Comparison of ENCODE assay signal across 8 cellular contexts in genomic region chr1:25337483-25338187, GRCh38. TPM values are rescaled to one million over a fixed set of nuclear protein-coding genes. Genes with fewer than 3 reads are reported as not detected.
A peak's percentile ranks its signal among the peaks of the same experiment; 100 is the strongest.
DNase-seq lines count a peak whose midpoint lies in the region; ATAC-seq and TF ChIP-seq lines count a peak whose summit lies in the region.
"Not testable (repeated sequence)": the region's sequence is repeated elsewhere in the genome, so short reads cannot be mapped to it uniquely, and the experiment has no call there.

No MANE protein-coding gene starts in this region.

- H3K4me3 ChIP-seq in HCT116 (replicated peaks in 1 of 2; ENCODE audit: low read depth in 1 of 2, low read length in 2 of 2) (peak overlapping the region; percentile 83 to 91), HL-60 (replicated peaks; ENCODE audit: insufficient read depth, low read length) (peak overlapping the region; percentile 93), right cardiac atrium (ENCODE audit: low read length) (peak overlapping the region; percentile 94), transverse colon (peak overlapping the region; percentile 67 to 93 (median 84))

- POLR2A ChIA-PET in HCT116 (lab: Charles Lee) = not testable (repeated sequence)
- POLR2A ChIA-PET in MCF 10A (lab: Yijun Ruan, JAX) = interaction anchor here (1.5 to 3.2 kb wide), 7 partner anchors 90 to 107 kb away, joined by 4 to 25 read pairs (median 14); partner anchors contain the start of genes MACO1, RSRP1 and SYF2

- not testable (repeated sequence) for H4K20me1 ChIP-seq in HCT116 (ENCODE audit: insufficient read depth)

- H3K27me3 ChIP-seq in HCT116 (ENCODE audit: insufficient read depth, low read length); HL-60 (ENCODE audit: insufficient read depth, poor library complexity, severe bottlenecking); right cardiac atrium (ENCODE audit: control insufficient read depth, insufficient read depth); transverse colon: not testable (repeated sequence)

- CTCF ChIA-PET in HCT116 (lab: Charles Lee); MCF 10A (lab: Yijun Ruan, JAX): not testable (repeated sequence)

- not testable (repeated sequence) for H2AFZ ChIP-seq in HCT116 (ENCODE audit: low read depth, low read length, poor library complexity, severe bottlenecking)

- H3K9me3 Mint-ChIP-seq in MCF 10A (ENCODE audit: unreplicated experiment); osteocyte (ENCODE audit: unreplicated experiment): not testable (repeated sequence)

- H3K36me3 Mint-ChIP-seq in MCF 10A (ENCODE audit: insufficient read depth, unreplicated experiment); osteocyte (ENCODE audit: unreplicated experiment): not testable (repeated sequence)

- RAD21 ChIA-PET in HCT116 (lab: Charles Lee; ENCODE audit: low non-redundant PET in 1 of 2, low total read pairs in 2 of 2, uncharacterized antibody in 2 of 2, unreplicated experiment in 2 of 2) = not testable (repeated sequence)

- H3K27ac Mint-ChIP-seq in MCF 10A (ENCODE audit: low read depth, unreplicated experiment) = peak overlapping the region; percentile 88
- H3K27ac Mint-ChIP-seq in osteocyte (ENCODE audit: unreplicated experiment) = peak overlapping the region; percentile 94

- not testable (repeated sequence) for H3K36me3 ChIP-seq in HCT116 (ENCODE audit: control insufficient read depth in 1 of 2, insufficient read depth in 2 of 2, low read length in 2 of 2); transverse colon

- WGBS in right cardiac atrium = 0% methylated on average over 22 of the region's 39 CpGs
- WGBS in transverse colon (ENCODE audit: low coverage in 1 of 2), 2 donors = 4% methylated on average over 8 of the region's 39 CpGs; no CpG with 5 or more reads in 1 of the 2 donors

- TF ChIP-seq EP300 in transverse colon (IDR thresholded peaks at IDR 0.05; ENCODE audit: low read depth) = not testable (repeated sequence)

- H3K79me2 ChIP-seq in HCT116 (ENCODE audit: insufficient read depth, low read length) = peaks cover 42% of the 10 kb centered on the region

- TF ChIP-seq CTCF in HCT116 (IDR thresholded peaks at IDR 0.05 in 2 of 3, conservative IDR thresholded peaks at IDR 0.05 in 1 of 3; ENCODE audit: borderline replicate concordance in 1 of 3, insufficient read depth in 1 of 3, low read depth in 2 of 3, low read length in 2 of 3); HL-60 (IDR thresholded peaks at IDR 0.05; ENCODE audit: insufficient read depth, low read length); MCF 10A (IDR thresholded peaks at IDR 0.05; ENCODE audit: unreplicated experiment); osteocyte (IDR thresholded peaks at IDR 0.05); transverse colon (IDR thresholded peaks at IDR 0.05): not testable (repeated sequence)

- H3K4me1 ChIP-seq in HCT116 (ENCODE audit: control insufficient read depth in 1 of 2, insufficient read depth in 2 of 2, low read length in 2 of 2); right cardiac atrium (ENCODE audit: control insufficient read depth, insufficient read depth, low read length): not testable (repeated sequence)
- H3K4me1 ChIP-seq in transverse colon = peaks cover 10 to 22% (median 16%) of the 10 kb centered on the region in 4 donors

- peak; percentile 51 for ATAC-seq in GM18508 (IDR thresholded peaks at IDR 0.05; ENCODE audit: insufficient read depth, unreplicated experiment)
- peak; percentile 78 for ATAC-seq in HCT116
- peak; percentile 34 to 59 for ATAC-seq in activated CD4-positive, CD25-positive, alpha-beta regulatory T cell treated with anti-CD3 and anti-CD28 coated beads, Interleukin-2, amount 50 U/mL, for 24 hours
- peak; percentile 87 for ATAC-seq in right cardiac atrium

- TF ChIP-seq POLR2A in HCT116 (IDR thresholded peaks at IDR 0.05; ENCODE audit: borderline replicate concordance, extremely low read depth, insufficient read depth, insufficient read length); transverse colon (IDR thresholded peaks at IDR 0.05): not testable (repeated sequence)

- not testable (repeated sequence) for H3K9me3 ChIP-seq in HCT116 (ENCODE audit: control insufficient read depth in 1 of 2, insufficient read depth in 1 of 2, low read depth in 1 of 2, low read length in 2 of 2); right cardiac atrium (ENCODE audit: control insufficient read depth, low read length); transverse colon

- intact Hi-C loops in HCT116 (cut with micrococcal nuclease); MCF 10A (cut with micrococcal nuclease); right cardiac atrium (cut with DNase I); transverse colon (cut with DNase I; ENCODE audit: low total_unique reads): not testable (repeated sequence)

- not testable (repeated sequence) for DNase-seq in HCT116 (ENCODE audit: low read depth, low spot score); HL-60 (ENCODE audit: low read depth in 1 of 2, low spot score in 1 of 2); MCF 10A (ENCODE audit: unreplicated experiment); osteocyte (ENCODE audit: extremely low spot score, unreplicated experiment)
- DNase-seq in right cardiac atrium = peak; percentile 21 to 58 (median 58)
- peak; percentile 13 for DNase-seq in transverse colon

- not testable (repeated sequence) for TF ChIP-seq RAD21 in HCT116 (IDR thresholded peaks at IDR 0.05; ENCODE audit: low read depth)

- BruUV-seq in HCT116 (replicated peaks; lab: Mats Ljungman, UMichigan) = not testable (repeated sequence)
- TSS peak; percentile 71 for BruUV-seq in MCF 10A (replicated peaks; lab: Mats Ljungman, UMichigan)

- peak overlapping the region; percentile 87 for H3K9ac ChIP-seq in HCT116 (ENCODE audit: low read length)

- peak overlapping the region; percentile 89 for H3K4me2 ChIP-seq in HCT116 (ENCODE audit: low read length)

- H3K27ac ChIP-seq in HCT116 (ENCODE audit: low read depth, low read length) = peak overlapping the region; percentile 97
- H3K27ac ChIP-seq in HL-60 (replicated peaks) = peak overlapping the region; percentile 86
- H3K27ac ChIP-seq in right cardiac atrium (ENCODE audit: low read length) = peak overlapping the region; percentile 96
- H3K27ac ChIP-seq in transverse colon = peak overlapping the region; percentile 96 to 100 (median 98)

- peak overlapping the region; percentile 89 for H3K4me3 Mint-ChIP-seq in MCF 10A (ENCODE audit: unreplicated experiment)
- H3K4me3 Mint-ChIP-seq in osteocyte (ENCODE audit: unreplicated experiment) = peak overlapping the region; percentile 89

- not testable (repeated sequence) for H3K27me3 Mint-ChIP-seq in MCF 10A (ENCODE audit: insufficient read depth, unreplicated experiment); osteocyte (ENCODE audit: unreplicated experiment)

- not testable (repeated sequence) for H3K4me1 Mint-ChIP-seq in MCF 10A (ENCODE audit: insufficient read depth, unreplicated experiment)
- H3K4me1 Mint-ChIP-seq in osteocyte (ENCODE audit: unreplicated experiment) = peaks cover 32% of the 10 kb centered on the region

- H3K9me2 ChIP-seq in HCT116 (ENCODE audit: insufficient read depth) = not testable (repeated sequence)

- in situ Hi-C loops in transverse colon (cut with MboI; ENCODE audit: low pct_ligation_motif_present in 1 of 4, low pct_unique_long_range_greater_than_20kb in 1 of 4, low sequenced_read_pairs in 3 of 4) = not testable (repeated sequence)

RNA-seq across cellular contexts. Expression of gene TMEM50A, which starts 0.5 kb away (rescaled TPM):
- total RNA-seq in HCT116 (2021; ENCODE audit: unreplicated experiment) (80.7 TPM), MCF 10A (2022) (88.3 and 107 TPM in 2 replicates), right cardiac atrium (100 to 1,000 TPM in 2 of 4 donors, 10 to 100 TPM in 2; 83.9 to 106 (median 98.6) TPM), osteocyte (142 and 147 TPM in 2 replicates), transverse colon (100 to 1,000 TPM in 2 of 4 donors, 10 to 100 TPM in 2; 21.7 to 108 (median 74.6) TPM)
- polyA plus RNA-seq in HCT116 (2012) = 36.8 and 49.1 TPM in 2 replicates
- 120 TPM for polyA plus RNA-seq in right cardiac atrium
